In the genomic region with DNA sequence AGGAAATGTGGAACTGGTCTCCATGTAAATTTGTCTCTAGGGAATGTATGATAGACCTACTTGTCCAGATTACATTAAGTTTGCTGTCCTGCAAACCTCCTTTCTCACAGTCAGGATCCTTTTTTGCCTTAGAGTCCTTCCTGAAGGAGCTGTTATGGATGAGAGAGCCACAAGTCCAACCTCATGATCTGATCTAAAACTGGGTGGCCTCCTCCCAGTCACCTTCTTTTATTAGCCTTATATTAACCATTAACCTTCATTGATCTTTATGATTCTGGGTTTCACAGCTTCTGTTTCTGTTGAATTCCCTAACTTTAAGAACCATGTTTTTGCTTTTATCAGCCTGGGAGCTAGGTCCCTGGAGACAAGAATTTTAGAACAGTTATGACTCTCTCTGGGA, we compare ENCODE assay signal across 15 cellular contexts.
A peak's percentile ranks its signal among the peaks of the same experiment; 100 is the strongest.
DNase-seq lines count a peak whose midpoint lies in the region; ATAC-seq and TF ChIP-seq lines count a peak whose summit lies in the region.
"Had no signal": no experiment of that assay in that cellular context is flagged by ENCODE, and none has a peak within 500 bp of the region (broad histone marks: within the 10 kb centered on the region; RNA-seq: fewer than 3 reads in every experiment).

No MANE protein-coding gene starts in this region.

- no peak overlapping the region for H3K4me3 ChIP-seq in BLaER1
- no peak overlapping the region for H3K4me3 ChIP-seq in trophoblast cell (ENCODE audit: low read depth, low read length)
- H3K4me3 ChIP-seq: GM23338 had no signal

- H2AK5ac ChIP-seq in trophoblast cell (ENCODE audit: low read length), result no peak overlapping the region

- H2AFZ ChIP-seq in trophoblast cell (ENCODE audit: insufficient read depth, low read length, poor library complexity), result no peak overlapping the region
- H2AFZ ChIP-seq: GM23338 had no signal

- H3K4me1 Mint-ChIP-seq in progenitor cell of endocrine pancreas (ENCODE audit: low read depth), result peaks cover 15% of the 10 kb centered on the region
- H3K4me1 Mint-ChIP-seq: GM23338 had no signal

- H3K4me1 ChIP-seq in BLaER1 (peaks cover 33% of the 10 kb centered on the region), trophoblast cell (ENCODE audit: control insufficient read depth in 1 of 2, insufficient read depth in 2 of 2, low read length in 2 of 2) (no peaks in the 10 kb centered on the region)

- no peaks in the 10 kb centered on the region for H3K79me1 ChIP-seq in trophoblast cell (ENCODE audit: low read length)

- H3K9ac ChIP-seq in BLaER1 (no peak overlapping the region), trophoblast cell (ENCODE audit: low read length) (no peak overlapping the region)

- ATAC-seq in left lobe of liver, result peak; percentile 73
- ATAC-seq: CD8-positive, alpha-beta T cell; GM23338 had no signal

- H3K9me3 ChIP-seq in BLaER1, result no peaks in the 10 kb centered on the region
- no peaks in the 10 kb centered on the region for H3K9me3 ChIP-seq in trophoblast cell (ENCODE audit: insufficient read depth, low read depth, low read length)

- H3K14ac ChIP-seq in trophoblast cell (ENCODE audit: low read length), result no peak overlapping the region

- no peaks in the 10 kb centered on the region for H3K27me3 ChIP-seq in BLaER1
- H3K27me3 ChIP-seq in trophoblast cell (ENCODE audit: insufficient read depth, low read length), result no peaks in the 10 kb centered on the region

- H4K91ac ChIP-seq in trophoblast cell (ENCODE audit: low read depth, low read length), result no peak overlapping the region

- no peaks in the 10 kb centered on the region for H3K79me2 ChIP-seq in trophoblast cell (ENCODE audit: control insufficient read depth, insufficient read depth, low read length, poor library complexity)

- H2BK5ac ChIP-seq in trophoblast cell (ENCODE audit: low read depth, low read length, poor library complexity), result no peak overlapping the region

- H3K36me3 ChIP-seq in BLaER1 (peaks cover 52% of the 10 kb centered on the region), trophoblast cell (ENCODE audit: control insufficient read depth in 1 of 2, insufficient read depth in 2 of 2, low read length in 2 of 2) (peaks cover 0 to 7% of the 10 kb centered on the region in 2 experiments)

- no peaks in the 10 kb centered on the region for H3K9me3 Mint-ChIP-seq in progenitor cell of endocrine pancreas (ENCODE audit: low read depth)
- H3K9me3 Mint-ChIP-seq: CD8-positive, alpha-beta T cell; GM23338 had no signal

- H2BK12ac ChIP-seq in trophoblast cell (ENCODE audit: low read length), result no peak overlapping the region

- H3K18ac ChIP-seq in trophoblast cell (ENCODE audit: low read length), result no peak overlapping the region

- H4K8ac ChIP-seq in trophoblast cell (ENCODE audit: low read depth, low read length), result no peak overlapping the region

- TF ChIP-seq CTCF in progenitor cell of endocrine pancreas (IDR thresholded peaks at IDR 0.05; ENCODE audit: unreplicated experiment), result no peak

- intact Hi-C loops in cardiac septum (cut with DNase I), result no loop called here

- H3K27me3 Mint-ChIP-seq in progenitor cell of endocrine pancreas, result no peaks in the 10 kb centered on the region

- H4K12ac ChIP-seq in trophoblast cell (ENCODE audit: low read depth, low read length), result no peak overlapping the region

- DNase-seq in HT-29 (ENCODE audit: low spot score) (peak; percentile 16), left lobe of liver (ENCODE audit: low spot score) (no peak), progenitor cell of endocrine pancreas (ENCODE audit: low spot score, unreplicated experiment) (no peak), AG20443 (ENCODE audit: low spot score) (no peak), trophoblast cell (no peak), cardiac septum (ENCODE audit: low spot score) (no peak)
- DNase-seq: 8988T; CD8-positive, alpha-beta T cell; COR-L47; DND-41; GDM1; H7 had no signal

- H3K36me3 Mint-ChIP-seq in progenitor cell of endocrine pancreas (ENCODE audit: insufficient read depth), result peaks cover 5% of the 10 kb centered on the region

- H4K20me1 ChIP-seq in BLaER1, result peaks cover 12% of the 10 kb centered on the region

- H3K4me2 ChIP-seq in BLaER1, result peak overlapping the region; percentile 66
- no peak overlapping the region for H3K4me2 ChIP-seq in trophoblast cell (ENCODE audit: low read length)
- H3K4me2 ChIP-seq: GM23338 had no signal

- peak overlapping the region; percentile 62 for H3K27ac Mint-ChIP-seq in progenitor cell of endocrine pancreas
- H3K27ac Mint-ChIP-seq: CD8-positive, alpha-beta T cell; GM23338 had no signal

- H3K27ac ChIP-seq in BLaER1 (no peak overlapping the region), trophoblast cell (ENCODE audit: low read depth, low read length) (no peak overlapping the region)
- H3K27ac ChIP-seq: C4-2B had no signal

- no peak overlapping the region for H2BK120ac ChIP-seq in trophoblast cell (ENCODE audit: insufficient read depth, low read length, poor library complexity)

- no peak overlapping the region for H3K23ac ChIP-seq in trophoblast cell (ENCODE audit: low read length)

- H3K4ac ChIP-seq in trophoblast cell (ENCODE audit: low read depth, low read length), result no peak overlapping the region

- H3K4me3 Mint-ChIP-seq in progenitor cell of endocrine pancreas (ENCODE audit: low read depth), result peak overlapping the region; percentile 24
- H3K4me3 Mint-ChIP-seq: CD8-positive, alpha-beta T cell; GM23338 had no signal
